ENCODE assay signal across 8 cellular contexts in genomic region chr6:138109042-138109997, GRCh38. TPM values are rescaled to one million over a fixed set of nuclear protein-coding genes. Genes with fewer than 3 reads are reported as not detected.
DNase-seq lines count a peak whose midpoint lies in the region; ATAC-seq and TF ChIP-seq lines count a peak whose summit lies in the region.

No MANE protein-coding gene starts in this region.

- H3K4me3 ChIP-seq in GM06990 (replicated peaks; ENCODE audit: low read depth, low read length): no peak overlapping the region

- peak; percentile 90 for TF ChIP-seq CTCF in GM06990 (IDR thresholded peaks at IDR 0.05; ENCODE audit: insufficient read depth, low read length, poor library complexity, severe bottlenecking)

- peaks cover 21% of the 10 kb centered on the region for H3K4me1 Mint-ChIP-seq in activated CD4-positive, alpha-beta memory T cell treated with anti-CD3 and anti-CD28 coated beads for 36 hours (ENCODE audit: low read depth)

- POLR2A ChIA-PET in activated CD4-positive, alpha-beta memory T cell treated with anti-CD3 and anti-CD28 coated beads for 36 hours (lab: Charles Lee): interaction anchor here (0.6 kb wide), 1 partner anchor 134 kb away, joined by 3 read pairs; no protein-coding TSS in a partner anchor

- H3K36me3 ChIP-seq in GM06990 (ENCODE audit: control insufficient read depth, insufficient read depth, low read length): no peaks in the 10 kb centered on the region

- intact Hi-C loops in activated CD4-positive, alpha-beta memory T cell treated with anti-CD3 and anti-CD28 coated beads for 36 hours (cut with micrococcal nuclease): loop anchor here (1.0 to 5.0 kb wide), 6 partner anchors 108 to 483 kb away; no protein-coding TSS in a partner anchor

- DNase-seq in GM06990 (ENCODE audit: extremely low read depth, insufficient read length) (peak; percentile 15), NCI-H82 (lab: John Stamatoyannopoulos, UW) (peak; percentile 74), ecto neural progenitor cell (ENCODE audit: low spot score) (peak; percentile 59), midbrain (lab: John Stamatoyannopoulos, UW) (peak; percentile 68)
- peak; percentile 89 for DNase-seq in activated CD4-positive, alpha-beta memory T cell treated with anti-CD3 and anti-CD28 coated beads for 36 hours
- peak; percentile 64 for DNase-seq in stimulated activated CD8-positive, alpha-beta memory T cell treated with anti-CD3 and anti-CD28 coated beads, Interleukin-4, amount 100 ng/mL, for 24 hours (ENCODE audit: low read depth)

- H3K36me3 Mint-ChIP-seq in activated CD4-positive, alpha-beta memory T cell treated with anti-CD3 and anti-CD28 coated beads for 36 hours: no peaks in the 10 kb centered on the region

- H3K9me3 Mint-ChIP-seq in activated CD4-positive, alpha-beta memory T cell treated with anti-CD3 and anti-CD28 coated beads for 36 hours: no peaks in the 10 kb centered on the region

- CTCF ChIA-PET in activated CD4-positive, alpha-beta memory T cell treated with anti-CD3 and anti-CD28 coated beads for 36 hours (lab: Charles Lee): interaction anchor here (0.6 to 2.8 kb wide), 11 partner anchors 9 to 552 kb away, joined by 3 to 89 read pairs (median 4); no protein-coding TSS in a partner anchor

- H3K4me3 Mint-ChIP-seq in activated CD4-positive, alpha-beta memory T cell treated with anti-CD3 and anti-CD28 coated beads for 36 hours: no peak overlapping the region

- H3K27ac Mint-ChIP-seq in activated CD4-positive, alpha-beta memory T cell treated with anti-CD3 and anti-CD28 coated beads for 36 hours: no peak overlapping the region

- no peaks in the 10 kb centered on the region; the same call in none of the 2 replicates for H3K27me3 ChIP-seq in GM06990 (replicated peaks; ENCODE audit: control insufficient read depth, insufficient read depth, low read length)

- H3K27me3 Mint-ChIP-seq in activated CD4-positive, alpha-beta memory T cell treated with anti-CD3 and anti-CD28 coated beads for 36 hours: peaks cover 12% of the 10 kb centered on the region

- ATAC-seq in HG03342 (IDR thresholded peaks at IDR 0.05; ENCODE audit: unreplicated experiment) (peak; percentile 67), GM18519 (IDR thresholded peaks at IDR 0.05; ENCODE audit: low FRiP score, unreplicated experiment) (no peak)

RNA-seq across cellular contexts. Expression of gene PERP, which starts 2.1 kb away (rescaled TPM):
- 1 to 10 TPM; 8.7 to 8.8 TPM for total RNA-seq in activated CD4-positive, alpha-beta memory T cell treated with anti-CD3 and anti-CD28 coated beads for 36 hours

RNA-seq across cellular contexts. Expression of gene ARFGEF3, which starts 52.4 kb away (rescaled TPM):
- under 1 TPM; 0.71 to 0.85 TPM for total RNA-seq in activated CD4-positive, alpha-beta memory T cell treated with anti-CD3 and anti-CD28 coated beads for 36 hours

Comparison
In these comparisons a context has a peak if more than half of its experiments do, and no peak if none do; other contexts are left out.
1. DNase-seq: peak in every context shown above with its lines; median percentile 89 in activated CD4-positive, alpha-beta memory T cell treated with anti-CD3 and anti-CD28 coated beads for 36 hours; 74 in NCI-H82; 68 in midbrain; 64 in stimulated activated CD8-positive, alpha-beta memory T cell treated with anti-CD3 and anti-CD28 coated beads, Interleukin-4, amount 100 ng/mL, for 24 hours; 59 in ecto neural progenitor cell; 15 in GM06990.